In genomic region chr14:96105921-96106441, GRCh38 we compare ENCODE assay signal across 16 cellular contexts.
DNase-seq lines count a peak whose midpoint lies in the region; ATAC-seq and TF ChIP-seq lines count a peak whose summit lies in the region.
"Had no signal": no experiment of that assay in that cellular context is flagged by ENCODE, and none has a peak within 500 bp of the region (broad histone marks: within the 10 kb centered on the region; RNA-seq: fewer than 3 reads in every experiment).

No MANE protein-coding gene starts in this region.

- DNase-seq in AG04450 (ENCODE audit: low read depth, low spot score) (no peak), NCI-H510A (lab: John Stamatoyannopoulos, UW) (peak; percentile 21), fibroblast of mammary gland (ENCODE audit: low read depth) (peak; percentile 87), omental fat pad (ENCODE audit: low spot score) (no peak), middle frontal gyrus (ENCODE audit: extremely low spot score, low spot score) (no peak), NCI-H2227 (lab: John Stamatoyannopoulos, UW; ENCODE audit: unreplicated experiment) (no peak)
- DNase-seq in stimulated activated CD4-positive, alpha-beta T cell treated with anti-CD3 and anti-CD28 coated beads, Interleukin-1b, Interleukin-23, amount 100 ng/mL, for 48 hours: no peak
- DNase-seq: activated CD8-positive, alpha-beta memory T cell treated with anti-CD3 and anti-CD28 coated beads, Interleukin-2, amount 50 U/mL, for 48 hours; amniotic stem cell; HCEC 1CT; MV-4-11; NCI-H526; ovary had no signal

- H3K9me3 ChIP-seq in AG04450 (ENCODE audit: control insufficient read depth, insufficient read depth, low read length): peaks cover 3% of the 10 kb centered on the region
- H3K9me3 ChIP-seq: ovary had no signal

- H3K4me3 ChIP-seq in AG04450 (ENCODE audit: low read depth, low read length) (no peak overlapping the region), fibroblast of mammary gland (ENCODE audit: control insufficient read depth, low read depth, low read length) (no peak overlapping the region)
- H3K4me3 ChIP-seq: dorsolateral prefrontal cortex, ovary had no signal

- ATAC-seq in omental fat pad (ENCODE audit: low FRiP score): peak; percentile 75
- ATAC-seq in HG02852 (IDR thresholded peaks at IDR 0.05; ENCODE audit: unreplicated experiment): no peak
- ATAC-seq: WTC11 had no signal

- TF ChIP-seq CTCF in AG04450 (IDR thresholded peaks at IDR 0.05; ENCODE audit: low read depth, low read length) (no peak), fibroblast of mammary gland (conservative IDR thresholded peaks at IDR 0.05; ENCODE audit: control insufficient read depth, insufficient read depth, low read depth, low read length) (no peak), omental fat pad (IDR thresholded peaks at IDR 0.05) (no peak)

- POLR2A ChIA-PET in AG04450 (lab: Yijun Ruan, JAX): interaction anchor here (1.1 to 2.1 kb wide), 6 partner anchors 11 to 102 kb away, joined by 3 to 26 read pairs (median 6); partner anchors contain the start of gene BDKRB2

- CTCF ChIA-PET in AG04450 (lab: Charles Lee): interaction anchor here (1.1 kb wide), 1 partner anchor 169 kb away, joined by 3 read pairs; no protein-coding TSS in a partner anchor

- H3K27ac ChIP-seq in AG04450 (ENCODE audit: low read depth, low read length): peak overlapping the region; percentile 99
- H3K27ac ChIP-seq: dorsolateral prefrontal cortex, ovary had no signal

- H3K27me3 ChIP-seq in AG04450 (ENCODE audit: control insufficient read depth, insufficient read depth, low read length): no peaks in the 10 kb centered on the region
- H3K27me3 ChIP-seq: ovary had no signal

Comparison
In these comparisons a context has a peak if more than half of its experiments do, and no peak if none do; other contexts are left out.
1. DNase-seq: peak in NCI-H510A (single experiment) and fibroblast of mammary gland (single experiment); none in AG04450 (single experiment), omental fat pad (single experiment), middle frontal gyrus (single experiment), NCI-H2227 (single experiment) and stimulated activated CD4-positive, alpha-beta T cell treated with anti-CD3 and anti-CD28 coated beads, Interleukin-1b, Interleukin-23, amount 100 ng/mL, for 48 hours (single experiment).